ENCODE assay signal across 16 cellular contexts in the genomic region with DNA sequence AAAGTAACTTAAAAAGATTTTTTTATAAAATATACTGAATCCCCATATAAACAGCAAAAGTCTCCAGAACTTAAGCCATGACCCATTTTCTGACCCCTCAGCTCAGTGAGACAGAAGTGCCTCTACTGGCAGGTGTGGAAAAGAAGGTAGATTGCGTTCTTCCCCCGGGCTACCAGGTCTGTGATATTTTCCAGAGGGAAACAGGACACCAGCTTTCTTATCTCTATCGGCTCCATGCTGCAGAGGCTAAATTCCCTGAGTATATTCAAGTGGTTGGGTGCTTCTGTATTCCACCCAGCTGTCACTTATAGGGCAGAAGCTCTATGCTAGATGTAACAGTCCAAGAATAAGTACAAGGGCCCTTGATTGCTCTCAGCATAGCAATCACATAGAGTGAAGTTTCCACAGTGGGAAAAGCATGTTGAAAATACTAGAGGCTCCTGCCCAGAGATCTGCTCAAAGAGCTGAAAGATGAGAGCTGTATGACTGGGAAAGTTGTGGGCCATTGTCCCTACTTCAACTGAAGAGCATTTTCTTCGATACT.
"Had no signal": no experiment of that assay in that cellular context is flagged by ENCODE, and none has a peak within 500 bp of the region (broad histone marks: within the 10 kb centered on the region; RNA-seq: fewer than 3 reads in every experiment).

No MANE protein-coding gene starts in this region.

- FAIRE-seq: bronchial epithelial cell, islet of Langerhans, urothelium cell line had no signal

- DNase-seq: activated CD4-positive, alpha-beta memory T cell treated with anti-CD3 and anti-CD28 coated beads, Interleukin-2, amount 10 ng/mL, durations not matched to agents 7 days and 5 days; activated CD4-positive, alpha-beta T cell treated with anti-CD3 and anti-CD28 coated beads for 48 hours; activated CD4-positive, CD25-positive, alpha-beta regulatory T cell; activated CD8-positive, alpha-beta memory T cell treated with anti-CD3 and anti-CD28 coated beads, Interleukin-2, amount 10 ng/mL, durations not matched to agents 7 days and 5 days; foreskin keratinocyte; glutamatergic neuron; hippocampal formation; left colon; naive B cell; stimulated activated CD4-positive, alpha-beta T cell treated with anti-CD3 and anti-CD28 coated beads, Interleukin-2, amount 100 ng/mL, for 24 hours; stimulated activated naive CD8-positive, alpha-beta T cell treated with anti-CD3 and anti-CD28 coated beads, Interleukin-15, Interleukin-2, amounts not matched to agents 100 U/mL and 50 U/mL, for 24 hours; substantia nigra; tibial artery had no signal
